8 cellular contexts compared by ENCODE assay signal in genomic region chr6:26195924-26196845, GRCh38.
DNase-seq lines count a peak whose midpoint lies in the region; ATAC-seq and TF ChIP-seq lines count a peak whose summit lies in the region.

No MANE protein-coding gene starts in this region.

- H3K27me3 ChIP-seq in PC-3 (ENCODE audit: low read length) (no peaks in the 10 kb centered on the region), mononuclear cell (ENCODE audit: insufficient read depth, low read length) (no peaks in the 10 kb centered on the region), aorta (ENCODE audit: control insufficient read depth in 1 of 2, insufficient read depth in 2 of 2, low read length in 1 of 2) (peaks cover 0 to 2% of the 10 kb centered on the region in 2 donors)

- H3K27ac ChIP-seq in PC-3 (ENCODE audit: low read length) (peak overlapping the region; percentile 70), caudate nucleus (ENCODE audit: low read depth, low read length) (peak overlapping the region; percentile 65), aorta (ENCODE audit: low read depth in 1 of 2, low read length in 2 of 2) (peak overlapping the region; percentile 31 to 99)

- H3K9me3 ChIP-seq in PC-3 (ENCODE audit: low read length) (no peaks in the 10 kb centered on the region), mononuclear cell (ENCODE audit: low read depth, low read length) (no peaks in the 10 kb centered on the region), aorta (ENCODE audit: control insufficient read depth, low read length) (no peaks in the 10 kb centered on the region)

- BruUV-seq in PC-3 (replicated peaks; lab: Mats Ljungman, UMichigan), result no TSS peak

- CTCF ChIA-PET in PC-3 (lab: Charles Lee), result interaction anchor here (1.2 kb wide), 1 partner anchor 38 kb away, joined by 3 read pairs; a partner anchor contains a TSS

- peaks cover 23% of the 10 kb centered on the region for H3F3A ChIP-seq in PC-3 (ENCODE audit: low read length, unreplicated experiment)

- POLR2A ChIA-PET in PC-3 (lab: Charles Lee; ENCODE audit: unreplicated experiment), result interaction anchor here (0.5 to 4.3 kb wide), 10 partner anchors 9 to 164 kb away, joined by 3 to 140 read pairs (median 7); a partner anchor contains a TSS

- peaks cover 31% of the 10 kb centered on the region for H4K20me1 ChIP-seq in PC-3 (ENCODE audit: low read length)

- H3K9ac ChIP-seq in PC-3 (ENCODE audit: low read length), result peak overlapping the region; percentile 91

- H3K36me3 ChIP-seq in PC-3 (ENCODE audit: low read depth, low read length) (no peaks in the 10 kb centered on the region; the same call in 1 of the 2 replicates), aorta (ENCODE audit: control insufficient read depth in 1 of 2, insufficient read depth in 2 of 2, low read length in 1 of 2) (no peaks in the 10 kb centered on the region)

- 10 to 24% methylated on average over 28 of the region's 28 CpGs for WGBS in aorta, 2 donors

- no peaks in the 10 kb centered on the region for H3K9me2 ChIP-seq in PC-3 (replicated peaks; ENCODE audit: low read length)

- H3K4me3 ChIP-seq in PC-3 (ENCODE audit: low read length), result peak overlapping the region; percentile 93
- peak overlapping the region; percentile 91 for H3K4me3 ChIP-seq in mononuclear cell (ENCODE audit: low read length)
- H3K4me3 ChIP-seq in aorta (ENCODE audit: low read length in 2 of 2), result peak overlapping the region; percentile 62 to 100

- DNase-seq in NCI-H748 (lab: John Stamatoyannopoulos, UW; ENCODE audit: unreplicated experiment), result peak; percentile 72
- no peak for DNase-seq in NCI-H748 treated with DMSO at 0.1 percent for 48 hours (lab: John Stamatoyannopoulos, UW)
- peak; percentile 38 for DNase-seq in PC-3
- DNase-seq in caudate nucleus (lab: John Stamatoyannopoulos, UW), result peak in 1 of 61 donors; percentile 16
- no peak for DNase-seq in aorta

- peaks cover 17% of the 10 kb centered on the region; the same call in 1 of the 2 replicates for H3K4me1 ChIP-seq in PC-3 (ENCODE audit: insufficient read depth, low read length)
- H3K4me1 ChIP-seq in mononuclear cell (ENCODE audit: insufficient read depth, low read length), result peaks cover 37% of the 10 kb centered on the region
- no peaks in the 10 kb centered on the region for H3K4me1 ChIP-seq in aorta (ENCODE audit: control insufficient read depth in 1 of 2, insufficient read depth in 2 of 2, low read length in 2 of 2)

- peak overlapping the region; percentile 98 for H3K4me2 ChIP-seq in PC-3 (ENCODE audit: low read length)

- H2AFZ ChIP-seq in PC-3 (ENCODE audit: low read length), result peak overlapping the region; percentile 42; the same call in 1 of the 2 replicates

- no peak for TF ChIP-seq CTCF in PC-3 (conservative IDR thresholded peaks at IDR 0.05; ENCODE audit: low read depth, low read length)

- ATAC-seq in PC-3, result no peak
- ATAC-seq in aorta (ENCODE audit: low FRiP score), result no peak
- no peak for ATAC-seq in HG03469 (IDR thresholded peaks at IDR 0.05; ENCODE audit: unreplicated experiment)
- ATAC-seq in HG02870 (IDR thresholded peaks at IDR 0.05; ENCODE audit: unreplicated experiment), result no peak

- H3K79me2 ChIP-seq in PC-3 (ENCODE audit: low read length), result peaks cover 49% of the 10 kb centered on the region

- intact Hi-C loops in PC-3 (cut with micrococcal nuclease) (loop anchor here (1.0 to 5.0 kb wide), 6 partner anchors 21 to 1616 kb away; a partner anchor contains a TSS), aorta (cut with DNase I) (loop anchor here (5.0 to 10.0 kb wide), 5 partner anchors 39 to 1279 kb away; partner anchors contain the start of gene ZNF184 (in 1 of the 2))

Comparison
In these comparisons a context has a peak if more than half of its experiments do, and no peak if none do; other contexts are left out.
1. DNase-seq: peak in NCI-H748 (single experiment) and PC-3 (single experiment); none in NCI-H748 treated with DMSO at 0.1 percent for 48 hours (single experiment) and aorta (0 of 2).
2. Peak in every context shown above with its lines, with median percentiles within 50 percentile points of each other: H3K27ac ChIP-seq and H3K4me3 ChIP-seq.